Comparison of ENCODE assay signal across 10 cellular contexts in genomic region chr9:76624381-76625048, GRCh38.
A peak's percentile ranks its signal among the peaks of the same experiment; 100 is the strongest.
DNase-seq lines count a peak whose midpoint lies in the region; ATAC-seq, FAIRE-seq and TF ChIP-seq lines count a peak whose summit lies in the region.
"Had no signal": no experiment of that assay in that cellular context is flagged by ENCODE, and none has a peak within 500 bp of the region (broad histone marks: within the 10 kb centered on the region; RNA-seq: fewer than 3 reads in every experiment).

No MANE protein-coding gene starts in this region.

- CTCF ChIA-PET in SK-N-SH (lab: Yijun Ruan, JAX), result no interaction called here

- H3K4me3 ChIP-seq in SK-N-SH (ENCODE audit: low read depth in 2 of 2, low read length in 1 of 2), result no peak overlapping the region

- no peak for FAIRE-seq in HTR-8/SVneo (lab: Jason Lieb, UNC)

- DNase-seq in G401 (ENCODE audit: low spot score) (peak; percentile 76), mesothelial cell of epicardium (ENCODE audit: low spot score in 2 of 2, unreplicated experiment in 2 of 2) (no peak), HTR-8/SVneo (ENCODE audit: insufficient read length, low spot score) (no peak), SK-N-SH (no peak)
- DNase-seq in activated T-cell treated with anti-CD3 and anti-CD28 coated beads, Interleukin-2, amount 50 U/mL, for 1 hour, result no peak
- DNase-seq: NCI-H2227 treated with DMSO at 0.1 percent for 48 hours, nucleus accumbens had no signal

- ATAC-seq in GM19372 (IDR thresholded peaks at IDR 0.05; ENCODE audit: low read depth, unreplicated experiment) (peak; percentile 82), HG02840 (IDR thresholded peaks at IDR 0.05; ENCODE audit: low FRiP score, unreplicated experiment) (peak; percentile 92), HG03565 (IDR thresholded peaks at IDR 0.05; ENCODE audit: unreplicated experiment) (peak; percentile 96)

- H3K4me1 ChIP-seq in SK-N-SH (ENCODE audit: control insufficient read depth in 1 of 2, insufficient read depth in 2 of 2, low read depth in 1 of 2, low read length in 1 of 2), result no peaks in the 10 kb centered on the region

- H3K4me3 Mint-ChIP-seq in mesothelial cell of epicardium, result no peak overlapping the region

- H3K4me2 ChIP-seq in SK-N-SH, result no peak overlapping the region

- H3K27me3 ChIP-seq in SK-N-SH (ENCODE audit: insufficient read depth), result no peaks in the 10 kb centered on the region

- H3K27ac ChIP-seq in SK-N-SH (ENCODE audit: low read depth in 2 of 2, low read length in 1 of 2), result no peak overlapping the region

- no peaks in the 10 kb centered on the region for H4K20me1 ChIP-seq in SK-N-SH (ENCODE audit: insufficient read depth)

- H3K9me3 Mint-ChIP-seq in mesothelial cell of epicardium, result no peaks in the 10 kb centered on the region

- H3K36me3 Mint-ChIP-seq in mesothelial cell of epicardium, result no peaks in the 10 kb centered on the region

- TF ChIP-seq CTCF in mesothelial cell of epicardium (IDR thresholded peaks at IDR 0.05; ENCODE audit: unreplicated experiment) (no peak), SK-N-SH (IDR thresholded peaks at IDR 0.05) (no peak)

- no peaks in the 10 kb centered on the region for H3F3A ChIP-seq in SK-N-SH (replicated peaks; ENCODE audit: insufficient read depth)

- H3K27me3 Mint-ChIP-seq in mesothelial cell of epicardium (ENCODE audit: low read depth), result no peaks in the 10 kb centered on the region

- no peak overlapping the region for H3K27ac Mint-ChIP-seq in mesothelial cell of epicardium

- no peak for TF ChIP-seq EP300 in SK-N-SH (IDR thresholded peaks at IDR 0.05; ENCODE audit: borderline replicate concordance in 1 of 2, low read depth in 1 of 2, low read length in 1 of 2)

- H3K9me2 ChIP-seq in SK-N-SH, result no peaks in the 10 kb centered on the region

- in situ Hi-C loops in G401 (cut with HindIII; ENCODE audit: low sequenced_read_pairs), result no loop called here

- no peaks in the 10 kb centered on the region for H3K9me3 ChIP-seq in SK-N-SH

- H3K4me1 Mint-ChIP-seq in mesothelial cell of epicardium, result no peaks in the 10 kb centered on the region

- H2AFZ ChIP-seq in SK-N-SH (ENCODE audit: low read depth), result no peak overlapping the region

- no peaks in the 10 kb centered on the region for H3K36me3 ChIP-seq in SK-N-SH (replicated peaks in 1 of 2; ENCODE audit: control insufficient read depth in 1 of 2, insufficient read depth in 2 of 2, low read length in 1 of 2)

- no peaks in the 10 kb centered on the region for H3K79me2 ChIP-seq in SK-N-SH (ENCODE audit: insufficient read depth)

- no peak for TF ChIP-seq RAD21 in SK-N-SH (IDR thresholded peaks at IDR 0.05; ENCODE audit: low read length)

- POLR2A ChIA-PET in SK-N-SH (lab: Yijun Ruan, JAX), result no interaction called here

- no peak overlapping the region for H3K9ac ChIP-seq in SK-N-SH

- 35% methylated on average over 5 of the region's 5 CpGs for WGBS in SK-N-SH (ENCODE audit: low lambda C conversion rate)

TF ChIP-seq in SK-N-SH, 30 proteins besides CTCF, POLR2A, EP300 and RAD21:
- no peak for TF ChIP-seq FOXM1 (IDR thresholded peaks at IDR 0.05; ENCODE audit: low read depth)
- TF ChIP-seq CHD2 (IDR thresholded peaks at IDR 0.05; ENCODE audit: low read length, partially characterized antibody), result no peak
- TF ChIP-seq, protein P1, sequence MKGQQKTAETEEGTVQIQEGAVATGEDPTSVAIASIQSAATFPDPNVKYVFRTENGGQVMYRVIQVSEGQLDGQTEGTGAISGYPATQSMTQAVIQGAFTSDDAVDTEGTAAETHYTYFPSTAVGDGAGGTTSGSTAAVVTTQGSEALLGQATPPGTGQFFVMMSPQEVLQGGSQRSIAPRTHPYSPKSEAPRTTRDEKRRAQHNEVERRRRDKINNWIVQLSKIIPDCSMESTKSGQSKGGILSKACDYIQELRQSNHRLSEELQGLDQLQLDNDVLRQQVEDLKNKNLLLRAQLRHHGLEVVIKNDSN (IDR thresholded peaks at IDR 0.05; ENCODE audit: borderline replicate concordance, low read depth), result no peak
- TF ChIP-seq, protein P2, sequence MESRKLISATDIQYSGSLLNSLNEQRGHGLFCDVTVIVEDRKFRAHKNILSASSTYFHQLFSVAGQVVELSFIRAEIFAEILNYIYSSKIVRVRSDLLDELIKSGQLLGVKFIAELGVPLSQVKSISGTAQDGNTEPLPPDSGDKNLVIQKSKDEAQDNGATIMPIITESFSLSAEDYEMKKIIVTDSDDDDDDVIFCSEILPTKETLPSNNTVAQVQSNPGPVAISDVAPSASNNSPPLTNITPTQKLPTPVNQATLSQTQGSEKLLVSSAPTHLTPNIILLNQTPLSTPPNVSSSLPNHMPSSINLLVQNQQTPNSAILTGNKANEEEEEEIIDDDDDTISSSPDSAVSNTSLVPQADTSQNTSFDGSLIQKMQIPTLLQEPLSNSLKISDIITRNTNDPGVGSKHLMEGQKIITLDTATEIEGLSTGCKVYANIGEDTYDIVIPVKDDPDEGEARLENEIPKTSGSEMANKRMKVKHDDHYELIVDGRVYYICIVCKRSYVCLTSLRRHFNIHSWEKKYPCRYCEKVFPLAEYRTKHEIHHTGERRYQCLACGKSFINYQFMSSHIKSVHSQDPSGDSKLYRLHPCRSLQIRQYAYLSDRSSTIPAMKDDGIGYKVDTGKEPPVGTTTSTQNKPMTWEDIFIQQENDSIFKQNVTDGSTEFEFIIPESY (IDR thresholded peaks at IDR 0.05; ENCODE audit: borderline replicate concordance, low read depth), result no peak
- no peak for TF ChIP-seq YY1 (IDR thresholded peaks at IDR 0.05; ENCODE audit: low read depth)
- TF ChIP-seq, protein P3, sequence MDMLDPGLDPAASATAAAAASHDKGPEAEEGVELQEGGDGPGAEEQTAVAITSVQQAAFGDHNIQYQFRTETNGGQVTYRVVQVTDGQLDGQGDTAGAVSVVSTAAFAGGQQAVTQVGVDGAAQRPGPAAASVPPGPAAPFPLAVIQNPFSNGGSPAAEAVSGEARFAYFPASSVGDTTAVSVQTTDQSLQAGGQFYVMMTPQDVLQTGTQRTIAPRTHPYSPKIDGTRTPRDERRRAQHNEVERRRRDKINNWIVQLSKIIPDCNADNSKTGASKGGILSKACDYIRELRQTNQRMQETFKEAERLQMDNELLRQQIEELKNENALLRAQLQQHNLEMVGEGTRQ (IDR thresholded peaks at IDR 0.05; ENCODE audit: borderline replicate concordance, low read depth, low read length), result no peak
- TF ChIP-seq GATA2 (CRISPR knock-in tag; IDR thresholded peaks at IDR 0.05), result no peak
- TF ChIP-seq MEF2A (IDR thresholded peaks at IDR 0.05; ENCODE audit: borderline replicate concordance, low read depth), result no peak
- TF ChIP-seq, protein P4, sequence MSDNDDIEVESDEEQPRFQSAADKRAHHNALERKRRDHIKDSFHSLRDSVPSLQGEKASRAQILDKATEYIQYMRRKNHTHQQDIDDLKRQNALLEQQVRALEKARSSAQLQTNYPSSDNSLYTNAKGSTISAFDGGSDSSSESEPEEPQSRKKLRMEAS (IDR thresholded peaks at IDR 0.05; ENCODE audit: low read depth), result no peak
- TF ChIP-seq NFIC (IDR thresholded peaks at IDR 0.05; ENCODE audit: borderline replicate concordance), result no peak
- no peak for TF ChIP-seq IRF3 (IDR thresholded peaks at IDR 0.05; ENCODE audit: low read depth, low read length)
- TF ChIP-seq ELF1 (IDR thresholded peaks at IDR 0.05), result no peak
- no peak for TF ChIP-seq MXI1 (IDR thresholded peaks at IDR 0.05; ENCODE audit: low read depth, low read length)
- TF ChIP-seq POLR2AphosphoS5 (IDR thresholded peaks at IDR 0.05; ENCODE audit: low read depth, low read length), result no peak
- no peak for TF ChIP-seq RXRA (IDR thresholded peaks at IDR 0.05; ENCODE audit: borderline replicate concordance, low read depth)
- no peak for TF ChIP-seq NRF1 (IDR thresholded peaks at IDR 0.05; ENCODE audit: low read depth, low read length)
